ENCODE assay signal across 18 cellular contexts in genomic region chr2:98807221-98807620, GRCh38.
A peak's percentile ranks its signal among the peaks of the same experiment; 100 is the strongest.
DNase-seq lines count a peak whose midpoint lies in the region; ATAC-seq, FAIRE-seq and TF ChIP-seq lines count a peak whose summit lies in the region.
"Had no signal": no experiment of that assay in that cellular context is flagged by ENCODE, and none has a peak within 500 bp of the region (broad histone marks: within the 10 kb centered on the region; RNA-seq: fewer than 3 reads in every experiment).

No MANE protein-coding gene starts in this region.

- no peak overlapping the region for H2BK12ac ChIP-seq in H9 (ENCODE audit: insufficient read length, low read depth, low read length)

- FAIRE-seq in GM12891 (lab: Jason Lieb, UNC) = no peak
- FAIRE-seq: GM19239 had no signal

- H2BK20ac ChIP-seq in H9 (ENCODE audit: low read depth, low read length, poor library complexity, severe bottlenecking) = no peak overlapping the region

- no peak overlapping the region for H3T11ph ChIP-seq in H9 (ENCODE audit: low read length)

- no peak overlapping the region for H2BK5ac ChIP-seq in H9 (ENCODE audit: insufficient read length, low read length)

- H2AK5ac ChIP-seq in H9 (ENCODE audit: insufficient read length, low read length) = no peak overlapping the region

- no peak overlapping the region for H3K4me3 Mint-ChIP-seq in stimulated activated effector memory CD8-positive, alpha-beta T cell treated with anti-CD3 and anti-CD28 coated beads, Interleukin-12 subunit alpha, Interleukin-12 subunit beta, amount 100 ng/mL, for 72 hours
- H3K4me3 Mint-ChIP-seq in H9 = no peak overlapping the region

- H4K20me1 ChIP-seq in H9 (ENCODE audit: control insufficient read depth, insufficient read depth, insufficient read length) = no peaks in the 10 kb centered on the region

- H3K14ac ChIP-seq in H9 (ENCODE audit: insufficient read depth, low read length) = no peak overlapping the region

- WGBS in H9 (ENCODE audit: extremely low coverage, insufficient read length, low lambda C conversion rate) = no CpG with 5 or more reads among the region's 3 CpGs

- no peak overlapping the region for H4K5ac ChIP-seq in H9 (ENCODE audit: insufficient read length, low read depth, low read length)

- H3K27ac ChIP-seq in H9 (ENCODE audit: insufficient read length, low read depth, low read length) = no peak overlapping the region
- H3K27ac ChIP-seq: right lobe of liver had no signal

- H3K4me2 ChIP-seq in H9 (ENCODE audit: insufficient read depth, insufficient read length, low read length) = no peak overlapping the region

- no peak overlapping the region for H3K23ac ChIP-seq in H9 (ENCODE audit: insufficient read length, low read depth, low read length)

- peak; percentile 85 for ATAC-seq in stimulated activated effector memory CD8-positive, alpha-beta T cell treated with anti-CD3 and anti-CD28 coated beads, Interleukin-12 subunit alpha, Interleukin-12 subunit beta, amount 100 ng/mL, for 72 hours
- ATAC-seq: gastrocnemius medialis, right lobe of liver had no signal

- H3K9ac ChIP-seq in H9 (ENCODE audit: extremely low read depth, insufficient read length, low read length) = no peak overlapping the region

- TF ChIP-seq POLR2A in GM12891 (IDR thresholded peaks at IDR 0.05; ENCODE audit: low read depth, low read length) = no peak

- no peaks in the 10 kb centered on the region for H3K4me1 ChIP-seq in H9 (ENCODE audit: insufficient read depth, low read length)

- no peak overlapping the region for H2AFZ ChIP-seq in H9 (ENCODE audit: low read length)

- H3K4me1 Mint-ChIP-seq in stimulated activated effector memory CD8-positive, alpha-beta T cell treated with anti-CD3 and anti-CD28 coated beads, Interleukin-12 subunit alpha, Interleukin-12 subunit beta, amount 100 ng/mL, for 72 hours = peaks cover 15% of the 10 kb centered on the region
- H3K4me1 Mint-ChIP-seq in H9 = peaks cover 13 to 18% of the 10 kb centered on the region in 2 experiments

- H2BK15ac ChIP-seq in H9 (ENCODE audit: low read depth, low read length) = no peak overlapping the region

- peaks cover 6% of the 10 kb centered on the region; the same call in 1 of the 2 replicates for H3K27me3 Mint-ChIP-seq in H9 (ENCODE audit: low read depth)

- no peaks in the 10 kb centered on the region for H3K27me3 ChIP-seq in H9 (ENCODE audit: insufficient read depth, low read length)
- H3K27me3 ChIP-seq: gastrocnemius medialis, MG63, right lobe of liver had no signal

- H3K23me2 ChIP-seq in H9 (ENCODE audit: insufficient read length, low read depth, low read length, poor library complexity, severe bottlenecking) = no peaks in the 10 kb centered on the region

- no peak overlapping the region for H3K18ac ChIP-seq in H9 (ENCODE audit: insufficient read length, low read depth, low read length)

- H4K91ac ChIP-seq in H9 (ENCODE audit: insufficient read length, low read depth, low read length) = no peak overlapping the region

- no peaks in the 10 kb centered on the region for H3K9me3 ChIP-seq in H9 (ENCODE audit: control insufficient read depth, low read depth, low read length)
- H3K9me3 ChIP-seq: gastrocnemius medialis, right lobe of liver had no signal

- H3K4ac ChIP-seq in H9 (ENCODE audit: low read depth, low read length) = no peak overlapping the region

- no peaks in the 10 kb centered on the region for H3K36me3 Mint-ChIP-seq in stimulated activated effector memory CD8-positive, alpha-beta T cell treated with anti-CD3 and anti-CD28 coated beads, Interleukin-12 subunit alpha, Interleukin-12 subunit beta, amount 100 ng/mL, for 72 hours
- no peaks in the 10 kb centered on the region for H3K36me3 Mint-ChIP-seq in H9 (ENCODE audit: insufficient read depth in 1 of 3, low read depth in 3 of 3)

- H3K79me1 ChIP-seq in H9 (ENCODE audit: insufficient read depth, low read depth, low read length, poor library complexity, severe bottlenecking) = no peaks in the 10 kb centered on the region

- H2BK120ac ChIP-seq in H9 (ENCODE audit: low read depth, low read length, poor library complexity, severe bottlenecking) = no peak overlapping the region

- no peak for TF ChIP-seq CTCF in H9 (conservative IDR thresholded peaks at IDR 0.05)

- H3K56ac ChIP-seq in H9 (ENCODE audit: insufficient read length, low read depth, low read length) = no peak overlapping the region

- no peaks in the 10 kb centered on the region for H3K9me3 Mint-ChIP-seq in stimulated activated effector memory CD8-positive, alpha-beta T cell treated with anti-CD3 and anti-CD28 coated beads, Interleukin-12 subunit alpha, Interleukin-12 subunit beta, amount 100 ng/mL, for 72 hours
- H3K9me3 Mint-ChIP-seq in H9 = no peaks in the 10 kb centered on the region; a peak in 1 of 5 replicates

- no peak overlapping the region for H3K27ac Mint-ChIP-seq in stimulated activated effector memory CD8-positive, alpha-beta T cell treated with anti-CD3 and anti-CD28 coated beads, Interleukin-12 subunit alpha, Interleukin-12 subunit beta, amount 100 ng/mL, for 72 hours
- no peak overlapping the region for H3K27ac Mint-ChIP-seq in H9

- DNase-seq in activated CD8-positive, alpha-beta memory T cell treated with anti-CD3 and anti-CD28 coated beads, Interleukin-2, amount 50 U/mL, for 1 hour (ENCODE audit: extremely low read depth) = peak; percentile 11
- no peak for DNase-seq in activated CD8-positive, alpha-beta memory T cell treated with anti-CD3 and anti-CD28 coated beads for 24 hours
- peak; percentile 92 for DNase-seq in Jurkat, Clone E6-1 (ENCODE audit: low read depth, low spot score)
- peak; percentile 12 for DNase-seq in activated gamma-delta T cell treated with anti-CD3 and anti-CD28 coated beads, Interleukin-2, amount 50 U/mL, for 16 hours (ENCODE audit: low read depth)
- no peak for DNase-seq in stimulated activated effector memory CD8-positive, alpha-beta T cell treated with anti-CD3 and anti-CD28 coated beads, Interleukin-12 subunit alpha, Interleukin-12 subunit beta, amount 100 ng/mL, for 72 hours (ENCODE audit: low spot score in 2 of 2)
- DNase-seq in H9 (no peak), cerebellar cortex (ENCODE audit: low spot score) (no peak), GM12891 (ENCODE audit: insufficient read length, low spot score) (no peak)
- DNase-seq: DMS 273 treated with DMSO at 0.1 percent for 48 hours; gastrocnemius medialis; MG63; NCI-H2107; NCI-H748 treated with DMSO at 0.1 percent for 48 hours; right lobe of liver; stimulated activated CD4-positive, alpha-beta T cell treated with anti-CD3 and anti-CD28 coated beads, Interleukin-2, amount 100 ng/mL, for 48 hours; stimulated activated CD8-positive, alpha-beta memory T cell treated with anti-CD3 and anti-CD28 coated beads, Interleukin-4, amount 100 ng/mL, for 48 hours; trophoblast cell had no signal

- H3K4me3 ChIP-seq in Jurkat, Clone E6-1 (ENCODE audit: low read length) = no peak overlapping the region
- H3K4me3 ChIP-seq: gastrocnemius medialis, MG63, right lobe of liver had no signal

- H4K8ac ChIP-seq in H9 (replicated peaks; ENCODE audit: insufficient read length, low read depth, low read length) = no peak overlapping the region

- no peaks in the 10 kb centered on the region for H3K79me2 ChIP-seq in H9 (ENCODE audit: insufficient read depth, low read length)

TF ChIP-seq in GM12891, 5 proteins besides CTCF, POLR2A, EP300 and RAD21:
- TF ChIP-seq POU2F2 (IDR thresholded peaks at IDR 0.05; ENCODE audit: low read depth, low read length) (no peak), PAX5 (IDR thresholded peaks at IDR 0.05; ENCODE audit: insufficient read depth, low read length, severe bottlenecking) (no peak), SPI1 (IDR thresholded peaks at IDR 0.05; ENCODE audit: low read depth, low read length) (no peak), POLR2AphosphoS5 (IDR thresholded peaks at IDR 0.05; ENCODE audit: low read depth, low read length) (no peak), TAF1 (IDR thresholded peaks at IDR 0.05; ENCODE audit: low read depth, low read length) (no peak)

Comparison
In these comparisons a context has a peak if more than half of its experiments do, and no peak if none do; other contexts are left out.
1. DNase-seq: peak in activated CD8-positive, alpha-beta memory T cell treated with anti-CD3 and anti-CD28 coated beads, Interleukin-2, amount 50 U/mL, for 1 hour (single experiment), Jurkat, Clone E6-1 (single experiment) and activated gamma-delta T cell treated with anti-CD3 and anti-CD28 coated beads, Interleukin-2, amount 50 U/mL, for 16 hours (single experiment); none in activated CD8-positive, alpha-beta memory T cell treated with anti-CD3 and anti-CD28 coated beads for 24 hours (single experiment), stimulated activated effector memory CD8-positive, alpha-beta T cell treated with anti-CD3 and anti-CD28 coated beads, Interleukin-12 subunit alpha, Interleukin-12 subunit beta, amount 100 ng/mL, for 72 hours (0 of 2), H9 (single experiment), cerebellar cortex (single experiment) and GM12891 (single experiment).